In genomic region chr2:54962935-54963334, GRCh38 we compare ENCODE assay signal across 13 cellular contexts.
"Had no signal": no experiment of that assay in that cellular context is flagged by ENCODE, and none has a peak within 500 bp of the region (broad histone marks: within the 10 kb centered on the region; RNA-seq: fewer than 3 reads in every experiment).

No MANE protein-coding gene starts in this region.

- DNase-seq: activated CD4-positive, alpha-beta T cell treated with anti-CD3 and anti-CD28 coated beads for 36 hours; activated CD4-positive, alpha-beta T cell treated with anti-CD3 and anti-CD28 coated beads, Interleukin-2, amount 50 U/mL, for 48 hours; activated gamma-delta T cell treated with Interleukin-2 at 50 U/mL for 16 hours; adrenal gland; erythroblast; occipital lobe; stimulated activated CD4-positive, alpha-beta T cell treated with anti-CD3 and anti-CD28 coated beads, Interleukin-2, amount 100 ng/mL, for 48 hours; trophoblast cell had no signal

- H3K4me1 ChIP-seq: breast epithelium had no signal

- H3K4me3 Mint-ChIP-seq: activated CD4-positive, alpha-beta T cell treated with anti-CD3 and anti-CD28 coated beads for 36 hours; stimulated activated naive CD8-positive, alpha-beta T cell treated with anti-CD3 and anti-CD28 coated beads, Interleukin-15, Interleukin-2, amounts not matched to agents 100 ng/mL and 50 ng/mL, for 24 hours; WTC11 had no signal

- H3K27ac ChIP-seq: breast epithelium, coronary artery had no signal

- ATAC-seq: activated CD4-positive, alpha-beta T cell treated with anti-CD3 and anti-CD28 coated beads for 36 hours; activated naive CD4-positive, alpha-beta T cell treated with anti-CD3 and anti-CD28 coated beads, Interleukin-2, amount 50 U/mL, for 72 hours; WTC11 had no signal

- H3K36me3 ChIP-seq: breast epithelium had no signal

- H3K9me3 Mint-ChIP-seq: stimulated activated naive CD8-positive, alpha-beta T cell treated with anti-CD3 and anti-CD28 coated beads, Interleukin-15, Interleukin-2, amounts not matched to agents 100 ng/mL and 50 ng/mL, for 24 hours had no signal

- H3K4me3 ChIP-seq: adrenal gland, breast epithelium, coronary artery had no signal

- H3K9me3 ChIP-seq: adrenal gland, breast epithelium had no signal

- H3K27me3 Mint-ChIP-seq: activated CD4-positive, alpha-beta T cell treated with anti-CD3 and anti-CD28 coated beads for 36 hours; stimulated activated naive CD8-positive, alpha-beta T cell treated with anti-CD3 and anti-CD28 coated beads, Interleukin-15, Interleukin-2, amounts not matched to agents 100 ng/mL and 50 ng/mL, for 24 hours had no signal

- H3K27ac Mint-ChIP-seq: activated CD4-positive, alpha-beta T cell treated with anti-CD3 and anti-CD28 coated beads for 36 hours; activated naive CD4-positive, alpha-beta T cell treated with anti-CD3 and anti-CD28 coated beads, Interleukin-2, amount 50 U/mL, for 72 hours; stimulated activated naive CD8-positive, alpha-beta T cell treated with anti-CD3 and anti-CD28 coated beads, Interleukin-15, Interleukin-2, amounts not matched to agents 100 ng/mL and 50 ng/mL, for 24 hours; WTC11 had no signal

- H3K27me3 ChIP-seq: adrenal gland, breast epithelium had no signal
